8 cellular contexts compared by ENCODE assay signal in the genomic region with DNA sequence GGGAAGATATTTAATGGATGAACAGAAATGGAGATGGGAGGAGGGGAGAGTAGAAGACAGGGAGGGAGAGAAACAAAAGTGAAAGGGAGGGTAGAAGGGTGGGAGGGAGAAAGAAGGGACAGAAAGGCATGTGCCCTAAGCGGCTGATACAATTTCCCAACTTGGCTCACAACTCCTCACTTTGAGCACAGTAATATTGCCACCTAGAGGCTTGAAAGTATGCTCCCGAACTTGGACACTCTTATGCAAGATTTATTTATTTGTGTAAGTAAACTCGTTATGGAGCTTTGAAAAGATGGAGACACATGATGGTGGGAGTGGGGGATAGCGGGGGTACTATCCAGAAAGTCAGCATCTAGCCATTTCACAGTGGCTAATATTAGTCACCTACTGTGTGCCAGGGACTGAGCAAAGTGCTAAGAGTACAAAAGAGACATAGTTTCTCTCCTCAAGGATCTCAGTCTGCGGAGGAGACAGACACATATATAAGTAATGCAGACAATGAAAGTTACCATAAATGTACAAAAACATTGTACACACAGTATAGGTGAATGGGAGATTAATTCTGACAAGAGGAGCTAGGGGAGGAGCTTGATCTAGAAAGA.
DNase-seq lines count a peak whose midpoint lies in the region; ATAC-seq, FAIRE-seq and TF ChIP-seq lines count a peak whose summit lies in the region.

No MANE protein-coding gene starts in this region.

- peak; percentile 80 for DNase-seq in DMS53 (lab: John Stamatoyannopoulos, UW)
- peak; percentile 57 for DNase-seq in NCI-H774 (lab: John Stamatoyannopoulos, UW)
- peak; percentile 52 for DNase-seq in dermis blood vessel endothelial cell
- DNase-seq in middle frontal gyrus (ENCODE audit: extremely low spot score, low spot score): peak; percentile 65
- DNase-seq in GM12892 (ENCODE audit: insufficient read length): no peak

- peak; percentile 67 for ATAC-seq in HG03354 (IDR thresholded peaks at IDR 0.05; ENCODE audit: poor library complexity, severe bottlenecking, unreplicated experiment)
- ATAC-seq in HG02642 (IDR thresholded peaks at IDR 0.05; ENCODE audit: poor library complexity, unreplicated experiment): no peak
- ATAC-seq in HG02588 (IDR thresholded peaks at IDR 0.05; ENCODE audit: unreplicated experiment): no peak

- no peak for FAIRE-seq in GM12892 (lab: Jason Lieb, UNC)

- no peak for TF ChIP-seq POLR2A in GM12892 (IDR thresholded peaks at IDR 0.05; ENCODE audit: low read depth, low read length)
